Comparison of ENCODE assay signal across 1 cellular context in genomic region chr16:57802635-57803412, GRCh38.
A peak's percentile ranks its signal among the peaks of the same experiment; 100 is the strongest.
TF ChIP-seq lines count a peak whose summit lies in the region.

No MANE protein-coding gene starts in this region.

TF ChIP-seq in HepG2, 621 proteins besides CTCF, POLR2A, EP300 and RAD21 (continued from another document and continues in another):
- peak; percentile 49 to 65; a peak in 2 of 4 replicates for TF ChIP-seq HMGXB4 (CRISPR knock-in tag; IDR thresholded peaks at IDR 0.05; ENCODE audit: borderline replicate concordance in 1 of 2, low read depth in 1 of 2)
- peak; percentile 88 for TF ChIP-seq ARID4A (CRISPR knock-in tag; IDR thresholded peaks at IDR 0.05; ENCODE audit: borderline replicate concordance)
- peak; percentile 89; the same call in 1 of the 2 replicates for TF ChIP-seq THAP9 (CRISPR knock-in tag; IDR thresholded peaks at IDR 0.05; ENCODE audit: borderline replicate concordance)
- TF ChIP-seq ZBTB33 (CRISPR knock-in tag; IDR thresholded peaks at IDR 0.05), result peak; percentile 48; the same call in 1 of the 2 replicates
- TF ChIP-seq MTA1 (CRISPR knock-in tag; IDR thresholded peaks at IDR 0.05; ENCODE audit: borderline replicate concordance), result peak; percentile 91
- peak; percentile 83; the same call in 1 of the 2 replicates for TF ChIP-seq ZNF510 (CRISPR knock-in tag; IDR thresholded peaks at IDR 0.05; ENCODE audit: low read depth)
- no peak for TF ChIP-seq NFRKB (IDR thresholded peaks at IDR 0.05)
- TF ChIP-seq MXI1 (IDR thresholded peaks at IDR 0.05; ENCODE audit: borderline replicate concordance, low read depth, low read length), result peak; percentile 98
- peak; percentile 92 for TF ChIP-seq ATF7-NPFF (CRISPR knock-in tag; IDR thresholded peaks at IDR 0.05; ENCODE audit: low read depth)
- no peak for TF ChIP-seq ZSCAN30 (CRISPR knock-in tag; IDR thresholded peaks at IDR 0.05)
- TF ChIP-seq ZNF414 (CRISPR knock-in tag; IDR thresholded peaks at IDR 0.05), result peak; percentile 78
- no peak for TF ChIP-seq LCORL (IDR thresholded peaks at IDR 0.05)
- TF ChIP-seq LCORL (CRISPR knock-in tag; IDR thresholded peaks at IDR 0.05), result 0 out of 2 replicates have a peak, but pooled peaks have one; percentile 49
- TF ChIP-seq SNAPC5 (CRISPR knock-in tag; IDR thresholded peaks at IDR 0.05; ENCODE audit: borderline replicate concordance), result peak; percentile 79; the same call in 1 of the 2 replicates
- TF ChIP-seq ISL2 (CRISPR knock-in tag; IDR thresholded peaks at IDR 0.05), result peak; percentile 80
- TF ChIP-seq ZBTB2 (CRISPR knock-in tag; IDR thresholded peaks at IDR 0.05; ENCODE audit: low read depth), result peak; percentile 26; the same call in 1 of the 2 replicates
- peak; percentile 29; the same call in 1 of the 2 replicates for TF ChIP-seq HMGXB3 (CRISPR knock-in tag; IDR thresholded peaks at IDR 0.05; ENCODE audit: borderline replicate concordance)
- peak; percentile 39; the same call in 1 of the 2 replicates for TF ChIP-seq ZKSCAN5 (CRISPR knock-in tag; IDR thresholded peaks at IDR 0.05)
- TF ChIP-seq ADNP (CRISPR knock-in tag; IDR thresholded peaks at IDR 0.05), result no peak; the same call in 1 of the 2 replicates
- TF ChIP-seq ZNF362 (CRISPR knock-in tag; IDR thresholded peaks at IDR 0.05; ENCODE audit: borderline replicate concordance), result 0 out of 2 replicates have a peak, but pooled peaks have one; percentile 17
